Comparison of ENCODE assay signal across 13 cellular contexts in genomic region chr6:158038291-158039177, GRCh38. TPM values are rescaled to one million over a fixed set of nuclear protein-coding genes. Genes with fewer than 3 reads are reported as not detected.
A peak's percentile ranks its signal among the peaks of the same experiment; 100 is the strongest.
DNase-seq lines count a peak whose midpoint lies in the region; ATAC-seq and TF ChIP-seq lines count a peak whose summit lies in the region.
"Had no signal": no experiment of that assay in that cellular context is flagged by ENCODE, and none has a peak within 500 bp of the region (broad histone marks: within the 10 kb centered on the region; RNA-seq: fewer than 3 reads in every experiment).

No MANE protein-coding gene starts in this region.

- H3K4me3 Mint-ChIP-seq in activated naive CD8-positive, alpha-beta T cell: peak overlapping the region; percentile 5
- no peak overlapping the region for H3K4me3 Mint-ChIP-seq in activated naive CD8-positive, alpha-beta T cell treated with anti-CD3 and anti-CD28 coated beads for 36 hours
- H3K4me3 Mint-ChIP-seq: B cell; effector memory CD8-positive, alpha-beta T cell had no signal

- no peaks in the 10 kb centered on the region for H3K27me3 ChIP-seq in layer of hippocampus (ENCODE audit: control insufficient read depth, insufficient read depth, low read length)
- H3K27me3 ChIP-seq in upper lobe of right lung: no peaks in the 10 kb centered on the region
- H3K27me3 ChIP-seq: suprapubic skin had no signal

- H3K36me3 ChIP-seq in upper lobe of right lung: no peaks in the 10 kb centered on the region
- H3K36me3 ChIP-seq: suprapubic skin had no signal

- H3K27ac ChIP-seq in angular gyrus (ENCODE audit: low read depth, low read length): peak overlapping the region; percentile 92
- H3K27ac ChIP-seq in layer of hippocampus (ENCODE audit: low read depth, low read length): peak overlapping the region; percentile 22
- H3K27ac ChIP-seq in upper lobe of right lung: no peak overlapping the region
- H3K27ac ChIP-seq: suprapubic skin had no signal

- intact Hi-C loops in upper lobe of right lung (cut with DNase I): no loop called here

- H3K27ac Mint-ChIP-seq in activated naive CD8-positive, alpha-beta T cell: peak overlapping the region; percentile 46
- no peak overlapping the region for H3K27ac Mint-ChIP-seq in activated naive CD8-positive, alpha-beta T cell treated with anti-CD3 and anti-CD28 coated beads for 36 hours
- H3K27ac Mint-ChIP-seq: B cell had no signal

- DNase-seq in activated naive CD8-positive, alpha-beta T cell treated with anti-CD3 and anti-CD28 coated beads for 36 hours: no peak
- DNase-seq in upper lobe of right lung (peak; percentile 54), foreskin fibroblast (no peak)
- DNase-seq in effector CD4-positive, alpha-beta T cell: no peak
- DNase-seq: effector memory CD8-positive, alpha-beta T cell; NK-92 treated with Interleukin-12 subunit alpha and Interleukin-12 subunit beta, amount 100 ng/mL, for 24 hours; stimulated activated CD4-positive, alpha-beta T cell treated with anti-CD3 and anti-CD28 coated beads, Interleukin-12 subunit alpha, Interleukin-12 subunit beta, amount 100 ng/mL, for 4 hours had no signal

- no peaks in the 10 kb centered on the region for H3K27me3 Mint-ChIP-seq in activated naive CD8-positive, alpha-beta T cell
- no peaks in the 10 kb centered on the region for H3K27me3 Mint-ChIP-seq in activated naive CD8-positive, alpha-beta T cell treated with anti-CD3 and anti-CD28 coated beads for 36 hours
- H3K27me3 Mint-ChIP-seq: B cell; effector memory CD8-positive, alpha-beta T cell had no signal

- peaks cover 28% of the 10 kb centered on the region for H3K4me1 Mint-ChIP-seq in activated naive CD8-positive, alpha-beta T cell (ENCODE audit: low read depth)
- peaks cover 26% of the 10 kb centered on the region for H3K4me1 Mint-ChIP-seq in activated naive CD8-positive, alpha-beta T cell treated with anti-CD3 and anti-CD28 coated beads for 36 hours

- H3K4me3 ChIP-seq in upper lobe of right lung (no peak overlapping the region), foreskin fibroblast (ENCODE audit: low read depth in 1 of 2, low read length in 2 of 2) (no peak overlapping the region)
- H3K4me3 ChIP-seq: suprapubic skin had no signal

- H3K9me3 ChIP-seq in upper lobe of right lung: no peaks in the 10 kb centered on the region
- H3K9me3 ChIP-seq: suprapubic skin had no signal

- H3K4me1 ChIP-seq in upper lobe of right lung: peaks cover 17% of the 10 kb centered on the region

- peaks cover 12% of the 10 kb centered on the region for H3K36me3 Mint-ChIP-seq in activated naive CD8-positive, alpha-beta T cell
- peaks cover 22% of the 10 kb centered on the region for H3K36me3 Mint-ChIP-seq in activated naive CD8-positive, alpha-beta T cell treated with anti-CD3 and anti-CD28 coated beads for 36 hours

- no peak for TF ChIP-seq CTCF in upper lobe of right lung (IDR thresholded peaks at IDR 0.05)
- TF ChIP-seq CTCF in foreskin fibroblast (IDR thresholded peaks at IDR 0.05; ENCODE audit: low read depth, low read length): no peak

- ATAC-seq in upper lobe of right lung: no peak
- ATAC-seq in HG03135 (IDR thresholded peaks at IDR 0.05; ENCODE audit: unreplicated experiment): no peak
- ATAC-seq: effector memory CD8-positive, alpha-beta T cell had no signal

- peaks cover 4% of the 10 kb centered on the region for H3K9me3 Mint-ChIP-seq in activated naive CD8-positive, alpha-beta T cell (ENCODE audit: low read depth)
- no peaks in the 10 kb centered on the region for H3K9me3 Mint-ChIP-seq in activated naive CD8-positive, alpha-beta T cell treated with anti-CD3 and anti-CD28 coated beads for 36 hours

RNA-seq across cellular contexts. Expression of gene SYNJ2, which starts 56.9 kb away (rescaled TPM):
- 10 to 100 TPM; 28.1 to 29.4 TPM for total RNA-seq in activated naive CD8-positive, alpha-beta T cell treated with anti-CD3 and anti-CD28 coated beads for 36 hours
- total RNA-seq in upper lobe of right lung: 7.2 TPM
